Comparison of ENCODE assay signal across 10 cellular contexts in genomic region chr1:85297538-85297854, GRCh38. TPM values are rescaled to one million over a fixed set of nuclear protein-coding genes. Genes with fewer than 3 reads are reported as not detected.
DNase-seq lines count a peak whose midpoint lies in the region; ATAC-seq, FAIRE-seq and TF ChIP-seq lines count a peak whose summit lies in the region.
"Had no signal": no experiment of that assay in that cellular context is flagged by ENCODE, and none has a peak within 500 bp of the region (broad histone marks: within the 10 kb centered on the region; RNA-seq: fewer than 3 reads in every experiment).

No MANE protein-coding gene starts in this region.

- 17 to 24% (median 23%) methylated on average over 1 of the region's 1 CpG for WGBS in small intestine, 3 donors

- H3K36me3 ChIP-seq in kidney (ENCODE audit: control insufficient read depth in 1 of 2, insufficient read depth in 2 of 2, low read length in 2 of 2) (no peaks in the 10 kb centered on the region), stomach smooth muscle (ENCODE audit: control insufficient read depth in 2 of 2, insufficient read depth in 2 of 2, low read length in 2 of 2) (no peaks in the 10 kb centered on the region), small intestine (ENCODE audit: control insufficient read depth in 2 of 2, insufficient read depth in 2 of 2, low read length in 2 of 2) (no peaks in the 10 kb centered on the region)
- H3K36me3 ChIP-seq: neutrophil had no signal

- POLR2A ChIA-PET in activated CD8-positive, alpha-beta T cell treated with anti-CD3 and anti-CD28 coated beads for 36 hours (lab: Charles Lee), result interaction anchor here (0.8 to 2.1 kb wide), 5 partner anchors 12 to 178 kb away, joined by 3 to 6 read pairs (median 3); no protein-coding TSS in a partner anchor
- POLR2A ChIA-PET in activated CD8-positive, alpha-beta T cell treated with anti-CD3 and anti-CD28 coated beads, Interleukin-2, amount 10 ng/mL, durations not matched to agents 7 days and 5 days (lab: Charles Lee), result interaction anchor here (3.3 kb wide), 1 partner anchor 21 kb away, joined by 11 read pairs; the partner anchor contains the start of gene BCL10
- POLR2A ChIA-PET in activated naive CD8-positive, alpha-beta T cell treated with anti-CD3 and anti-CD28 coated beads, Interleukin-2, amount 10 ng/mL, durations not matched to agents 7 days and 5 days (lab: Charles Lee), result interaction anchor here (2.3 kb wide), 1 partner anchor 21 kb away, joined by 8 read pairs; the partner anchor contains the start of gene BCL10

- no peaks in the 10 kb centered on the region for H3K9me3 Mint-ChIP-seq in activated CD8-positive, alpha-beta T cell treated with anti-CD3 and anti-CD28 coated beads for 36 hours
- no peaks in the 10 kb centered on the region for H3K9me3 Mint-ChIP-seq in activated CD8-positive, alpha-beta T cell treated with anti-CD3 and anti-CD28 coated beads, Interleukin-2, amount 10 ng/mL, durations not matched to agents 7 days and 5 days (ENCODE audit: insufficient read depth)
- no peaks in the 10 kb centered on the region for H3K9me3 Mint-ChIP-seq in activated naive CD8-positive, alpha-beta T cell treated with anti-CD3 and anti-CD28 coated beads, Interleukin-2, amount 10 ng/mL, durations not matched to agents 7 days and 5 days

- H3K27ac Mint-ChIP-seq in activated CD8-positive, alpha-beta T cell treated with anti-CD3 and anti-CD28 coated beads for 36 hours, result peak overlapping the region; percentile 84
- H3K27ac Mint-ChIP-seq in activated CD8-positive, alpha-beta T cell treated with anti-CD3 and anti-CD28 coated beads, Interleukin-2, amount 10 ng/mL, durations not matched to agents 7 days and 5 days, result no peak overlapping the region
- no peak overlapping the region for H3K27ac Mint-ChIP-seq in activated naive CD8-positive, alpha-beta T cell treated with anti-CD3 and anti-CD28 coated beads, Interleukin-2, amount 10 ng/mL, durations not matched to agents 7 days and 5 days

- no peak overlapping the region for H3K9ac ChIP-seq in kidney (ENCODE audit: low read length in 2 of 2)
- H3K9ac ChIP-seq in stomach smooth muscle (ENCODE audit: low read length in 2 of 2), result no peak overlapping the region

- H3K9me3 ChIP-seq in kidney (ENCODE audit: control insufficient read depth in 1 of 2, low read length in 2 of 2), result no peaks in the 10 kb centered on the region
- no peaks in the 10 kb centered on the region for H3K9me3 ChIP-seq in stomach smooth muscle (ENCODE audit: control insufficient read depth in 2 of 2, low read length in 2 of 2)
- no peaks in the 10 kb centered on the region for H3K9me3 ChIP-seq in small intestine (ENCODE audit: control insufficient read depth, low read depth)
- H3K9me3 ChIP-seq: neutrophil had no signal

- peak overlapping the region in 1 of 2 donors; percentile 36 for H3K4me3 ChIP-seq in kidney (ENCODE audit: low read length in 2 of 2)
- peak overlapping the region; percentile 12 to 54 for H3K4me3 ChIP-seq in stomach smooth muscle (ENCODE audit: low read length in 2 of 2)
- no peak overlapping the region for H3K4me3 ChIP-seq in small intestine (ENCODE audit: low read depth in 1 of 2, low read length in 2 of 2)

- no peak for ATAC-seq in activated CD8-positive, alpha-beta T cell treated with anti-CD3 and anti-CD28 coated beads for 36 hours
- no peak for ATAC-seq in activated CD8-positive, alpha-beta T cell treated with anti-CD3 and anti-CD28 coated beads, Interleukin-2, amount 10 ng/mL, durations not matched to agents 7 days and 5 days
- ATAC-seq in activated naive CD8-positive, alpha-beta T cell treated with anti-CD3 and anti-CD28 coated beads, Interleukin-2, amount 10 ng/mL, durations not matched to agents 7 days and 5 days (ENCODE audit: low read depth), result no peak
- ATAC-seq in GM18498 (IDR thresholded peaks at IDR 0.05; ENCODE audit: unreplicated experiment), result no peak

- no peaks in the 10 kb centered on the region for H3K27me3 ChIP-seq in stomach smooth muscle (ENCODE audit: control insufficient read depth in 1 of 2, insufficient read depth in 2 of 2, low read length in 2 of 2)
- H3K27me3 ChIP-seq in small intestine (ENCODE audit: control insufficient read depth in 2 of 2, insufficient read depth in 2 of 2, low read length in 2 of 2), result no peaks in the 10 kb centered on the region
- H3K27me3 ChIP-seq: neutrophil had no signal

- peaks cover 1% of the 10 kb centered on the region for H3K36me3 Mint-ChIP-seq in activated CD8-positive, alpha-beta T cell treated with anti-CD3 and anti-CD28 coated beads for 36 hours (ENCODE audit: low read depth)
- no peaks in the 10 kb centered on the region for H3K36me3 Mint-ChIP-seq in activated CD8-positive, alpha-beta T cell treated with anti-CD3 and anti-CD28 coated beads, Interleukin-2, amount 10 ng/mL, durations not matched to agents 7 days and 5 days (ENCODE audit: low read depth)
- H3K36me3 Mint-ChIP-seq in activated naive CD8-positive, alpha-beta T cell treated with anti-CD3 and anti-CD28 coated beads, Interleukin-2, amount 10 ng/mL, durations not matched to agents 7 days and 5 days, result no peaks in the 10 kb centered on the region

- H3K27ac ChIP-seq in kidney (ENCODE audit: low read depth in 2 of 2, low read length in 2 of 2) (peak overlapping the region; percentile 64 to 82), stomach smooth muscle (ENCODE audit: low read length) (peak overlapping the region; percentile 73), small intestine (ENCODE audit: low read depth in 1 of 2, low read length in 1 of 2) (peak overlapping the region in 1 of 2 donors; percentile 3)
- H3K27ac ChIP-seq: neutrophil had no signal

- H3K4me3 Mint-ChIP-seq in activated CD8-positive, alpha-beta T cell treated with anti-CD3 and anti-CD28 coated beads for 36 hours, result peak overlapping the region; percentile 43
- no peak overlapping the region for H3K4me3 Mint-ChIP-seq in activated CD8-positive, alpha-beta T cell treated with anti-CD3 and anti-CD28 coated beads, Interleukin-2, amount 10 ng/mL, durations not matched to agents 7 days and 5 days
- H3K4me3 Mint-ChIP-seq in activated naive CD8-positive, alpha-beta T cell treated with anti-CD3 and anti-CD28 coated beads, Interleukin-2, amount 10 ng/mL, durations not matched to agents 7 days and 5 days, result peak overlapping the region; percentile 8

- intact Hi-C loops in activated CD8-positive, alpha-beta T cell treated with anti-CD3 and anti-CD28 coated beads for 36 hours (cut with micrococcal nuclease), result no loop called here
- intact Hi-C loops in kidney (cut with DNase I), result no loop called here

- CTCF ChIA-PET in activated CD8-positive, alpha-beta T cell treated with anti-CD3 and anti-CD28 coated beads for 36 hours (lab: Charles Lee), result interaction anchor here (1.1 to 2.9 kb wide), 5 partner anchors 11 to 50 kb away, joined by 3 to 11 read pairs (median 9); partner anchors contain the start of genes BCL10 and C1orf52
- CTCF ChIA-PET in activated CD8-positive, alpha-beta T cell treated with anti-CD3 and anti-CD28 coated beads, Interleukin-2, amount 10 ng/mL, durations not matched to agents 7 days and 5 days (lab: Charles Lee), result interaction anchor here (0.7 to 3.6 kb wide), 6 partner anchors 13 to 362 kb away, joined by 3 to 12 read pairs (median 3); partner anchors contain the start of gene C1orf52

- FAIRE-seq in kidney (lab: Jason Lieb, UNC), result no peak
- FAIRE-seq in small intestine (lab: Jason Lieb, UNC), result no peak

- no peak for DNase-seq in activated CD8-positive, alpha-beta T cell treated with anti-CD3 and anti-CD28 coated beads for 36 hours
- no peak for DNase-seq in activated CD8-positive, alpha-beta T cell treated with anti-CD3 and anti-CD28 coated beads, Interleukin-2, amount 10 ng/mL, durations not matched to agents 7 days and 5 days
- no peak for DNase-seq in activated naive CD8-positive, alpha-beta T cell treated with anti-CD3 and anti-CD28 coated beads, Interleukin-2, amount 10 ng/mL, durations not matched to agents 7 days and 5 days
- no peak for DNase-seq in kidney
- DNase-seq in small intestine, result no peak
- no peak for DNase-seq in stimulated activated CD4-positive, alpha-beta T cell treated with anti-CD3 and anti-CD28 coated beads, Interleukin-4, amount 100 ng/mL, for 4 hours
- DNase-seq: head of caudate nucleus had no signal

- H3K4me1 ChIP-seq in kidney (ENCODE audit: control insufficient read depth in 1 of 2, insufficient read depth in 1 of 2, low read depth in 1 of 2, low read length in 2 of 2), result peaks cover 0 to 7% of the 10 kb centered on the region in 2 donors
- peaks cover 13% of the 10 kb centered on the region for H3K4me1 ChIP-seq in stomach smooth muscle (ENCODE audit: control insufficient read depth, insufficient read depth, low read length)
- peaks cover 2 to 6% of the 10 kb centered on the region in 2 donors for H3K4me1 ChIP-seq in small intestine (ENCODE audit: control insufficient read depth in 2 of 2, insufficient read depth in 1 of 2, low read depth in 1 of 2, low read length in 1 of 2)

- peaks cover 5% of the 10 kb centered on the region for H3K27me3 Mint-ChIP-seq in activated CD8-positive, alpha-beta T cell treated with anti-CD3 and anti-CD28 coated beads for 36 hours
- H3K27me3 Mint-ChIP-seq in activated CD8-positive, alpha-beta T cell treated with anti-CD3 and anti-CD28 coated beads, Interleukin-2, amount 10 ng/mL, durations not matched to agents 7 days and 5 days (ENCODE audit: low read depth), result peaks cover 37% of the 10 kb centered on the region
- H3K27me3 Mint-ChIP-seq in activated naive CD8-positive, alpha-beta T cell treated with anti-CD3 and anti-CD28 coated beads, Interleukin-2, amount 10 ng/mL, durations not matched to agents 7 days and 5 days, result peaks cover 39% of the 10 kb centered on the region

- peaks cover 32% of the 10 kb centered on the region for H3K4me1 Mint-ChIP-seq in activated CD8-positive, alpha-beta T cell treated with anti-CD3 and anti-CD28 coated beads for 36 hours (ENCODE audit: low read depth)
- peaks cover 22% of the 10 kb centered on the region for H3K4me1 Mint-ChIP-seq in activated CD8-positive, alpha-beta T cell treated with anti-CD3 and anti-CD28 coated beads, Interleukin-2, amount 10 ng/mL, durations not matched to agents 7 days and 5 days (ENCODE audit: low read depth)
- H3K4me1 Mint-ChIP-seq in activated naive CD8-positive, alpha-beta T cell treated with anti-CD3 and anti-CD28 coated beads, Interleukin-2, amount 10 ng/mL, durations not matched to agents 7 days and 5 days, result peaks cover 15% of the 10 kb centered on the region

- TF ChIP-seq CTCF in activated CD8-positive, alpha-beta T cell treated with anti-CD3 and anti-CD28 coated beads for 36 hours (IDR thresholded peaks at IDR 0.05), result no peak
- no peak for TF ChIP-seq CTCF in kidney (IDR thresholded peaks at IDR 0.05; ENCODE audit: borderline replicate concordance, extremely low read depth, insufficient read depth)

RNA-seq across cellular contexts. Expression of gene BCL10, which starts 21.1 kb away (rescaled TPM):
- total RNA-seq in activated CD8-positive, alpha-beta T cell treated with anti-CD3 and anti-CD28 coated beads for 36 hours, result 10 to 100 TPM; 30.6 to 32.3 TPM
- total RNA-seq in activated CD8-positive, alpha-beta T cell treated with anti-CD3 and anti-CD28 coated beads, Interleukin-2, amount 10 ng/mL, durations not matched to agents 7 days and 5 days, result 10 to 100 TPM; 26.4 to 27.0 TPM
- 10 to 100 TPM; 27.4 to 31.7 TPM for total RNA-seq in activated naive CD8-positive, alpha-beta T cell treated with anti-CD3 and anti-CD28 coated beads, Interleukin-2, amount 10 ng/mL, durations not matched to agents 7 days and 5 days
- total RNA-seq in kidney, result 27.1 TPM
- 7.8 TPM for polyA plus RNA-seq in kidney (ENCODE audit: insufficient read depth, low read depth, low replicate concordance)
- polyA plus RNA-seq in small intestine, result 10 to 100 TPM; 16.3 to 18.4 (median 17.3) TPM

RNA-seq across cellular contexts. Expression of gene C1orf52, which starts 38.0 kb away (rescaled TPM):
- 10 to 100 TPM; 26.8 to 35.7 TPM for total RNA-seq in activated CD8-positive, alpha-beta T cell treated with anti-CD3 and anti-CD28 coated beads for 36 hours
- total RNA-seq in activated CD8-positive, alpha-beta T cell treated with anti-CD3 and anti-CD28 coated beads, Interleukin-2, amount 10 ng/mL, durations not matched to agents 7 days and 5 days, result 10 to 100 TPM; 25.5 to 29.5 TPM
- 10 to 100 TPM; 31.2 to 35.7 TPM for total RNA-seq in activated naive CD8-positive, alpha-beta T cell treated with anti-CD3 and anti-CD28 coated beads, Interleukin-2, amount 10 ng/mL, durations not matched to agents 7 days and 5 days
- 18.7 TPM for total RNA-seq in kidney
- polyA plus RNA-seq in kidney (ENCODE audit: insufficient read depth, low read depth, low replicate concordance), result 15.0 TPM
- 10 to 100 TPM; 15.9 to 19.5 (median 17.6) TPM for polyA plus RNA-seq in small intestine

Comparison
In these comparisons a context has a peak if more than half of its experiments do, and no peak if none do; other contexts are left out.
1. H3K4me3 ChIP-seq: peak in stomach smooth muscle (2 of 2); none in small intestine (0 of 2).